ENCODE assay signal across 21 cellular contexts in the genomic region with DNA sequence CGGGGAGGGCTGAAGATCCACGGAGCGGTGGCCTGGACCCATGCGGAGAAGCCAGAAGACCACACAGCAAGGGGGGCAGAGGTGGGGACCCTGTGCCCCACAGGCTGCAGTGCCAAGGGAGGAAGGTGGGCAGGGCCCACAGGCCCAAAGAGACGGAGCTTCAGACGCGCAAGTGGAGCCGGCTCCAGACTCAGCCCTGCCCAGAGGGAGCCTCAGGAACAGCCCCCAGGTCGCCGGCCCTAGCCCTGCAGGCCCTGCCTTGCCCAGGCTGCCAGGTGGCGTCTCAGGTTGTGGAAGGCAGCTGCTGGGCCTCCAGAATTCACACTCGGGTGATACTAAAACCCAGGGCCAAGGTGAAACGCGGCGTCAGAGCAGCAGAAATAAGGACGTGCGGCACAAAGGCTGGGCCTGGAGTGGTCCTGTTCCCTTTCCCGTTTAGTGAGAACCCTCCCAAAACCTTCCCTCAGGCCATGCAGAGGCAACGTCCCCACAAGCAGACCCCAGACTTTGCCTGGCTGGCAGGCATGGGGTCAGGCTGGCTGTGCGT. TPM values are rescaled to one million over a fixed set of nuclear protein-coding genes. Genes with fewer than 3 reads are reported as not detected.
DNase-seq lines count a peak whose midpoint lies in the region; ATAC-seq and TF ChIP-seq lines count a peak whose summit lies in the region.
"Had no signal": no experiment of that assay in that cellular context is flagged by ENCODE, and none has a peak within 500 bp of the region (broad histone marks: within the 10 kb centered on the region; RNA-seq: fewer than 3 reads in every experiment).

No MANE protein-coding gene starts in this region.

- CTCF ChIA-PET in activated CD4-positive, alpha-beta T cell treated with anti-CD3 and anti-CD28 coated beads for 36 hours (lab: Charles Lee) = no interaction called here
- CTCF ChIA-PET in T-cell (lab: Charles Lee) (interaction anchor here in 1 of 2 donors (0.7 kb wide), 1 partner anchor 168 kb away, joined by 3 read pairs; no protein-coding TSS in a partner anchor), SK-N-SH (lab: Yijun Ruan, JAX) (no interaction called here)

- H3K27ac ChIP-seq in SK-N-SH (ENCODE audit: low read depth in 2 of 2, low read length in 1 of 2) (no peak overlapping the region), gastroesophageal sphincter (no peak overlapping the region)
- H3K27ac ChIP-seq: 22Rv1, cardiac muscle cell, thoracic aorta had no signal

- 96% methylated on average over 14 of the region's 20 CpGs for WGBS in SK-N-SH (ENCODE audit: low lambda C conversion rate)
- 33% methylated on average over 2 of the region's 20 CpGs; no CpG with 5 or more reads in 1 of the 2 donors for WGBS in gastroesophageal sphincter (ENCODE audit: low coverage in 1 of 2), 2 donors

- no peak for ATAC-seq in activated CD4-positive, alpha-beta T cell treated with anti-CD3 and anti-CD28 coated beads for 36 hours
- peak in 2 of 4 experiments; percentile 6 to 30 for ATAC-seq in T-cell (replicated peaks in 1 of 4)
- ATAC-seq in effector memory CD8-positive, alpha-beta T cell (replicated peaks) = peak; percentile 6
- no peak for ATAC-seq in sciatic nerve
- ATAC-seq in gastroesophageal sphincter = no peak

- H3K4me1 Mint-ChIP-seq in activated CD4-positive, alpha-beta T cell treated with anti-CD3 and anti-CD28 coated beads for 36 hours = peaks cover 28% of the 10 kb centered on the region
- H3K4me1 Mint-ChIP-seq in T-cell = peaks cover 21 to 38% (median 30%) of the 10 kb centered on the region in 3 donors
- H3K4me1 Mint-ChIP-seq in effector memory CD8-positive, alpha-beta T cell (ENCODE audit: low read depth in 2 of 2) = peaks cover 9 to 22% of the 10 kb centered on the region in 2 donors
- H3K4me1 Mint-ChIP-seq: CD14-positive monocyte had no signal

- H3K4me3 Mint-ChIP-seq in activated CD4-positive, alpha-beta T cell treated with anti-CD3 and anti-CD28 coated beads for 36 hours = no peak overlapping the region
- peak overlapping the region in 1 of 3 donors; percentile 64 for H3K4me3 Mint-ChIP-seq in T-cell
- no peak overlapping the region for H3K4me3 Mint-ChIP-seq in effector memory CD8-positive, alpha-beta T cell
- H3K4me3 Mint-ChIP-seq: CD14-positive monocyte had no signal

- H3K4me1 ChIP-seq in SK-N-SH (ENCODE audit: control insufficient read depth in 1 of 2, insufficient read depth in 2 of 2, low read depth in 1 of 2, low read length in 1 of 2) (no peaks in the 10 kb centered on the region), gastroesophageal sphincter (no peaks in the 10 kb centered on the region)

- H3K4me3 ChIP-seq in SK-N-SH (ENCODE audit: low read depth in 2 of 2, low read length in 1 of 2) (no peak overlapping the region), gastroesophageal sphincter (no peak overlapping the region)
- H3K4me3 ChIP-seq: cardiac muscle cell, lung, thoracic aorta had no signal

- no peaks in the 10 kb centered on the region for H4K20me1 ChIP-seq in SK-N-SH (ENCODE audit: insufficient read depth)

- no peak for TF ChIP-seq RAD21 in SK-N-SH (IDR thresholded peaks at IDR 0.05; ENCODE audit: low read length)

- H3K27me3 ChIP-seq in SK-N-SH (ENCODE audit: insufficient read depth) (no peaks in the 10 kb centered on the region), gastroesophageal sphincter (no peaks in the 10 kb centered on the region)
- H3K27me3 ChIP-seq: cardiac muscle cell had no signal

- no peak for TF ChIP-seq POLR2A in gastroesophageal sphincter (IDR thresholded peaks at IDR 0.05)

- POLR2A ChIA-PET in activated CD4-positive, alpha-beta T cell treated with anti-CD3 and anti-CD28 coated beads for 36 hours (lab: Charles Lee) = no interaction called here
- POLR2A ChIA-PET in T-cell (lab: Charles Lee) = no interaction called here
- POLR2A ChIA-PET in SK-N-SH (lab: Yijun Ruan, JAX) = no interaction called here

- no peaks in the 10 kb centered on the region for H3K9me3 ChIP-seq in SK-N-SH
- no peaks in the 10 kb centered on the region for H3K9me3 ChIP-seq in gastroesophageal sphincter
- H3K9me3 ChIP-seq: thoracic aorta had no signal

- H3K79me2 ChIP-seq in SK-N-SH (ENCODE audit: insufficient read depth) = no peaks in the 10 kb centered on the region

- peak overlapping the region; percentile 62 for H3K27ac Mint-ChIP-seq in activated CD4-positive, alpha-beta T cell treated with anti-CD3 and anti-CD28 coated beads for 36 hours
- H3K27ac Mint-ChIP-seq in T-cell = peak overlapping the region; percentile 83 to 89
- peak overlapping the region; percentile 35 to 91 for H3K27ac Mint-ChIP-seq in effector memory CD8-positive, alpha-beta T cell

- no peaks in the 10 kb centered on the region for H3K9me3 Mint-ChIP-seq in activated CD4-positive, alpha-beta T cell treated with anti-CD3 and anti-CD28 coated beads for 36 hours (ENCODE audit: low read depth)
- H3K9me3 Mint-ChIP-seq in T-cell = no peaks in the 10 kb centered on the region
- H3K9me3 Mint-ChIP-seq in effector memory CD8-positive, alpha-beta T cell = no peaks in the 10 kb centered on the region

- H3F3A ChIP-seq in SK-N-SH (replicated peaks; ENCODE audit: insufficient read depth) = no peaks in the 10 kb centered on the region

- intact Hi-C loops in activated CD4-positive, alpha-beta T cell treated with anti-CD3 and anti-CD28 coated beads for 36 hours (cut with DNase I, micrococcal nuclease) = no loop called here
- intact Hi-C loops in sciatic nerve (cut with DNase I) = no loop called here

- DNase-seq in activated CD4-positive, alpha-beta T cell treated with anti-CD3 and anti-CD28 coated beads for 36 hours = no peak
- no peak for DNase-seq in activated CD4-positive, alpha-beta T cell treated with anti-CD3 and anti-CD28 coated beads, Interleukin-2, amount 50 U/mL, for 1 hour
- DNase-seq in T-cell (no peak), sciatic nerve (ENCODE audit: low spot score) (peak; percentile 33), SK-N-SH (no peak), OCI-M2 (lab: John Stamatoyannopoulos, UW; ENCODE audit: unreplicated experiment) (no peak)
- no peak for DNase-seq in effector memory CD8-positive, alpha-beta T cell
- DNase-seq: activated CD4-positive, alpha-beta T cell treated with anti-CD3 and anti-CD28 coated beads, Interleukin-2, amount 50 U/mL, for 4 hours; DND-41; foreskin fibroblast; NCI-H146; retina; SIG-M5; T-helper 9 cell had no signal

- H3K9ac ChIP-seq in SK-N-SH = no peak overlapping the region

- H3K36me3 Mint-ChIP-seq in activated CD4-positive, alpha-beta T cell treated with anti-CD3 and anti-CD28 coated beads for 36 hours (ENCODE audit: low read depth) = peaks cover 34% of the 10 kb centered on the region
- peaks cover 35% of the 10 kb centered on the region for H3K36me3 Mint-ChIP-seq in T-cell
- peaks cover 56% of the 10 kb centered on the region for H3K36me3 Mint-ChIP-seq in effector memory CD8-positive, alpha-beta T cell (ENCODE audit: insufficient read depth)

- no peaks in the 10 kb centered on the region for H3K9me2 ChIP-seq in SK-N-SH

- H3K27me3 Mint-ChIP-seq in activated CD4-positive, alpha-beta T cell treated with anti-CD3 and anti-CD28 coated beads for 36 hours = no peaks in the 10 kb centered on the region
- H3K27me3 Mint-ChIP-seq in T-cell = no peaks in the 10 kb centered on the region
- H3K27me3 Mint-ChIP-seq in effector memory CD8-positive, alpha-beta T cell = no peaks in the 10 kb centered on the region

- TF ChIP-seq EP300 in SK-N-SH (IDR thresholded peaks at IDR 0.05; ENCODE audit: borderline replicate concordance in 1 of 2, low read depth in 1 of 2, low read length in 1 of 2) = no peak
- TF ChIP-seq EP300 in gastroesophageal sphincter (IDR thresholded peaks at IDR 0.05) = no peak

- no peak for TF ChIP-seq CTCF in SK-N-SH (IDR thresholded peaks at IDR 0.05)
- no peak for TF ChIP-seq CTCF in gastroesophageal sphincter (IDR thresholded peaks at IDR 0.05)

- peaks cover 4 to 5% of the 10 kb centered on the region in 2 experiments for H3K36me3 ChIP-seq in SK-N-SH (replicated peaks in 1 of 2; ENCODE audit: control insufficient read depth in 1 of 2, insufficient read depth in 2 of 2, low read length in 1 of 2)
- H3K36me3 ChIP-seq in gastroesophageal sphincter = peaks cover 0 to 81% of the 10 kb centered on the region in 2 donors
- H3K36me3 ChIP-seq: cardiac muscle cell had no signal

- no peak overlapping the region for H2AFZ ChIP-seq in SK-N-SH (ENCODE audit: low read depth)

- H3K4me2 ChIP-seq in SK-N-SH = no peak overlapping the region

TF ChIP-seq in SK-N-SH, 30 proteins besides CTCF, POLR2A, EP300 and RAD21 (continues in another document):
- TF ChIP-seq MAX (IDR thresholded peaks at IDR 0.05; ENCODE audit: low read depth) (no peak), TCF12 (IDR thresholded peaks at IDR 0.05) (no peak)

RNA-seq across cellular contexts. Expression of gene SLC66A2, which starts 36.8 kb away (rescaled TPM):
- 10 to 100 TPM; 23.4 to 28.5 TPM for total RNA-seq in activated CD4-positive, alpha-beta T cell treated with anti-CD3 and anti-CD28 coated beads for 36 hours
- total RNA-seq in T-cell = 10 to 100 TPM; 28.4 to 66.5 (median 37.6) TPM
- total RNA-seq in sciatic nerve = 65.2 TPM
- 14.5 and 14.9 TPM in 2 replicates for polyA plus RNA-seq in SK-N-SH (2012; rRNA removed)
- 6.8 and 12.3 TPM in 2 replicates for polyA plus RNA-seq in SK-N-SH (2012; cell fraction: cytosol; rRNA removed)
- 16.8 and 17.5 TPM in 2 replicates for polyA plus RNA-seq in SK-N-SH (2012; cell fraction: nucleus; rRNA removed)
- total RNA-seq in gastroesophageal sphincter = 10 to 100 TPM; 32.2 to 42.6 (median 35.6) TPM

RNA-seq across cellular contexts. Expression of gene HSBP1L1, which starts 49.8 kb away (rescaled TPM):
- 10 to 100 TPM; 14.4 to 16.9 TPM for total RNA-seq in activated CD4-positive, alpha-beta T cell treated with anti-CD3 and anti-CD28 coated beads for 36 hours
- total RNA-seq in T-cell (10 to 100 TPM; 17.3 to 26.6 (median 20.6) TPM), sciatic nerve (16.9 TPM), gastroesophageal sphincter (10 to 100 TPM in 3 of 4 donors, 1 to 10 TPM in 1; 3.2 to 23.8 (median 12.4) TPM)
- polyA plus RNA-seq in SK-N-SH (2012; rRNA removed) = 7.4 and 8.4 TPM in 2 replicates
- polyA plus RNA-seq in SK-N-SH (2012; cell fraction: cytosol; rRNA removed) = 7.3 and 7.6 TPM in 2 replicates
- polyA plus RNA-seq in SK-N-SH (2012; cell fraction: nucleus; rRNA removed) = 14.9 and 16.5 TPM in 2 replicates
- total RNA-seq: LHCN-M2 had no signal
